ENCODE assay signal across 8 cellular contexts in genomic region chr12:109461049-109461845, GRCh38. TPM values are rescaled to one million over a fixed set of nuclear protein-coding genes. Genes with fewer than 3 reads are reported as not detected.
DNase-seq lines count a peak whose midpoint lies in the region; ATAC-seq and TF ChIP-seq lines count a peak whose summit lies in the region.

No MANE protein-coding gene starts in this region.

- H3K9me3 ChIP-seq in iPS-20b (ENCODE audit: insufficient read depth, low read depth, low read length), result no peaks in the 10 kb centered on the region

- CTCF ChIA-PET in activated naive CD4-positive, alpha-beta T cell treated with anti-CD3 and anti-CD28 coated beads, Interleukin-2, amount 10 ng/mL, durations not matched to agents 7 days and 5 days (lab: Charles Lee), result interaction anchor here (0.8 to 1.9 kb wide), 3 partner anchors 28 to 33 kb away, joined by 3 to 10 read pairs (median 8); no protein-coding TSS in a partner anchor
- CTCF ChIA-PET in WTC11 (lab: Charles Lee), result interaction anchor here (0.6 to 5.2 kb wide), 5 partner anchors 13 to 375 kb away, joined by 3 to 52 read pairs (median 4); partner anchors contain the start of gene KCTD10

- no peaks in the 10 kb centered on the region for H3K27me3 ChIP-seq in iPS-20b (ENCODE audit: insufficient read depth, low read length)

- no peak for ATAC-seq in WTC11
- peak; percentile 67 to 69 for ATAC-seq in stimulated activated naive B cell treated with anti-CD40 and anti-IgM and Interleukin-4, amounts not matched to agents 10 μg/mL and 1 μg/mL and 100 μg/mL, for 72 hours (replicated peaks)
- no peak for ATAC-seq in GM18520 (IDR thresholded peaks at IDR 0.05; ENCODE audit: unreplicated experiment)
- no peak for ATAC-seq in GM21825 (IDR thresholded peaks at IDR 0.05; ENCODE audit: unreplicated experiment)

- H3K36me3 Mint-ChIP-seq in activated naive CD4-positive, alpha-beta T cell treated with anti-CD3 and anti-CD28 coated beads, Interleukin-2, amount 10 ng/mL, durations not matched to agents 7 days and 5 days, result peaks cover 22% of the 10 kb centered on the region
- peaks cover 34% of the 10 kb centered on the region for H3K36me3 Mint-ChIP-seq in WTC11
- H3K36me3 Mint-ChIP-seq in stimulated activated naive B cell treated with anti-CD40 and anti-IgM and Interleukin-4, amounts not matched to agents 10 μg/mL and 1 μg/mL and 100 μg/mL, for 72 hours, result peaks cover 54 to 59% of the 10 kb centered on the region in 2 donors

- H3K4me1 Mint-ChIP-seq in activated naive CD4-positive, alpha-beta T cell treated with anti-CD3 and anti-CD28 coated beads, Interleukin-2, amount 10 ng/mL, durations not matched to agents 7 days and 5 days, result peaks cover 43% of the 10 kb centered on the region
- peaks cover 94% of the 10 kb centered on the region for H3K4me1 Mint-ChIP-seq in WTC11
- peaks cover 28 to 56% of the 10 kb centered on the region in 2 donors for H3K4me1 Mint-ChIP-seq in stimulated activated naive B cell treated with anti-CD40 and anti-IgM and Interleukin-4, amounts not matched to agents 10 μg/mL and 1 μg/mL and 100 μg/mL, for 72 hours

- peaks cover 73% of the 10 kb centered on the region for H3K4me1 ChIP-seq in iPS-20b (ENCODE audit: insufficient read depth, low read length)

- H3K36me3 ChIP-seq in iPS-20b (ENCODE audit: insufficient read depth, low read depth, low read length), result peaks cover 46% of the 10 kb centered on the region

- peak overlapping the region; percentile 26; the same call in 1 of the 2 replicates for H3K4me3 ChIP-seq in iPS-20b (ENCODE audit: low read length)

- H3K27ac ChIP-seq in iPS-20b (ENCODE audit: low read length), result peak overlapping the region; percentile 78

- peak overlapping the region; percentile 44 for H3K27ac Mint-ChIP-seq in activated naive CD4-positive, alpha-beta T cell treated with anti-CD3 and anti-CD28 coated beads, Interleukin-2, amount 10 ng/mL, durations not matched to agents 7 days and 5 days
- peak overlapping the region; percentile 99 for H3K27ac Mint-ChIP-seq in WTC11
- H3K27ac Mint-ChIP-seq in stimulated activated naive B cell treated with anti-CD40 and anti-IgM and Interleukin-4, amounts not matched to agents 10 μg/mL and 1 μg/mL and 100 μg/mL, for 72 hours, result peak overlapping the region; percentile 82

- no peak for DNase-seq in activated naive CD4-positive, alpha-beta T cell treated with anti-CD3 and anti-CD28 coated beads, Interleukin-2, amount 10 ng/mL, durations not matched to agents 7 days and 5 days
- DNase-seq in activated naive CD4-positive, alpha-beta T cell treated with anti-CD3 and anti-CD28 coated beads, Interleukin-2, amount 50 U/mL, for 16 hours, result no peak
- DNase-seq in WTC11 (ENCODE audit: low spot score) (no peak), NCI-H2171 (lab: John Stamatoyannopoulos, UW) (no peak)
- DNase-seq in stimulated activated naive B cell treated with anti-CD40 and anti-IgM and Interleukin-4, amounts not matched to agents 10 μg/mL and 1 μg/mL and 100 μg/mL, for 72 hours, result no peak

- POLR2A ChIA-PET in WTC11 (lab: Charles Lee), result interaction anchor here (0.6 to 1.2 kb wide), 2 partner anchors 28 to 216 kb away, joined by 3 read pairs; no protein-coding TSS in a partner anchor

- peak overlapping the region; percentile 75 for H3K9ac ChIP-seq in iPS-20b (ENCODE audit: low read depth, low read length)

- H3K9me3 Mint-ChIP-seq in activated naive CD4-positive, alpha-beta T cell treated with anti-CD3 and anti-CD28 coated beads, Interleukin-2, amount 10 ng/mL, durations not matched to agents 7 days and 5 days, result no peaks in the 10 kb centered on the region
- H3K9me3 Mint-ChIP-seq in WTC11, result no peaks in the 10 kb centered on the region
- H3K9me3 Mint-ChIP-seq in stimulated activated naive B cell treated with anti-CD40 and anti-IgM and Interleukin-4, amounts not matched to agents 10 μg/mL and 1 μg/mL and 100 μg/mL, for 72 hours, result no peaks in the 10 kb centered on the region

- no peak overlapping the region for H3K4me3 Mint-ChIP-seq in activated naive CD4-positive, alpha-beta T cell treated with anti-CD3 and anti-CD28 coated beads, Interleukin-2, amount 10 ng/mL, durations not matched to agents 7 days and 5 days
- no peak overlapping the region for H3K4me3 Mint-ChIP-seq in WTC11
- H3K4me3 Mint-ChIP-seq in stimulated activated naive B cell treated with anti-CD40 and anti-IgM and Interleukin-4, amounts not matched to agents 10 μg/mL and 1 μg/mL and 100 μg/mL, for 72 hours, result peak overlapping the region in 1 of 2 donors; percentile 14

- TF ChIP-seq CTCF in WTC11 (IDR thresholded peaks at IDR 0.05), result no peak

- H3K27me3 Mint-ChIP-seq in activated naive CD4-positive, alpha-beta T cell treated with anti-CD3 and anti-CD28 coated beads, Interleukin-2, amount 10 ng/mL, durations not matched to agents 7 days and 5 days, result no peaks in the 10 kb centered on the region
- no peaks in the 10 kb centered on the region for H3K27me3 Mint-ChIP-seq in WTC11 (ENCODE audit: low read depth)
- no peaks in the 10 kb centered on the region for H3K27me3 Mint-ChIP-seq in stimulated activated naive B cell treated with anti-CD40 and anti-IgM and Interleukin-4, amounts not matched to agents 10 μg/mL and 1 μg/mL and 100 μg/mL, for 72 hours

TF ChIP-seq in WTC11, 78 proteins besides CTCF, POLR2A, EP300 and RAD21 (continues in another document):
- TF ChIP-seq, protein P1, sequence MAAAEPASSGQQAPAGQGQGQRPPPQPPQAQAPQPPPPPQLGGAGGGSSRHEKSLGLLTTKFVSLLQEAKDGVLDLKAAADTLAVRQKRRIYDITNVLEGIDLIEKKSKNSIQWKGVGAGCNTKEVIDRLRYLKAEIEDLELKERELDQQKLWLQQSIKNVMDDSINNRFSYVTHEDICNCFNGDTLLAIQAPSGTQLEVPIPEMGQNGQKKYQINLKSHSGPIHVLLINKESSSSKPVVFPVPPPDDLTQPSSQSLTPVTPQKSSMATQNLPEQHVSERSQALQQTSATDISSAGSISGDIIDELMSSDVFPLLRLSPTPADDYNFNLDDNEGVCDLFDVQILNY (CRISPR knock-in tag; IDR thresholded peaks at IDR 0.05), result no peak
- TF ChIP-seq ZNF532 (CRISPR knock-in tag; IDR thresholded peaks at IDR 0.05; ENCODE audit: borderline replicate concordance), result no peak
- TF ChIP-seq, protein P2, sequence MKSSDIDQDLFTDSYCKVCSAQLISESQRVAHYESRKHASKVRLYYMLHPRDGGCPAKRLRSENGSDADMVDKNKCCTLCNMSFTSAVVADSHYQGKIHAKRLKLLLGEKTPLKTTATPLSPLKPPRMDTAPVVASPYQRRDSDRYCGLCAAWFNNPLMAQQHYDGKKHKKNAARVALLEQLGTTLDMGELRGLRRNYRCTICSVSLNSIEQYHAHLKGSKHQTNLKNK (CRISPR knock-in tag; IDR thresholded peaks at IDR 0.05), result no peak
- TF ChIP-seq, protein P3, sequence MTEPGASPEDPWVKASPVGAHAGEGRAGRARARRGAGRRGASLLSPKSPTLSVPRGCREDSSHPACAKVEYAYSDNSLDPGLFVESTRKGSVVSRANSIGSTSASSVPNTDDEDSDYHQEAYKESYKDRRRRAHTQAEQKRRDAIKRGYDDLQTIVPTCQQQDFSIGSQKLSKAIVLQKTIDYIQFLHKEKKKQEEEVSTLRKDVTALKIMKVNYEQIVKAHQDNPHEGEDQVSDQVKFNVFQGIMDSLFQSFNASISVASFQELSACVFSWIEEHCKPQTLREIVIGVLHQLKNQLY (CRISPR knock-in tag; IDR thresholded peaks at IDR 0.05), result no peak
- no peak for TF ChIP-seq IRF1 (CRISPR knock-in tag; IDR thresholded peaks at IDR 0.05)
- TF ChIP-seq, protein P4, sequence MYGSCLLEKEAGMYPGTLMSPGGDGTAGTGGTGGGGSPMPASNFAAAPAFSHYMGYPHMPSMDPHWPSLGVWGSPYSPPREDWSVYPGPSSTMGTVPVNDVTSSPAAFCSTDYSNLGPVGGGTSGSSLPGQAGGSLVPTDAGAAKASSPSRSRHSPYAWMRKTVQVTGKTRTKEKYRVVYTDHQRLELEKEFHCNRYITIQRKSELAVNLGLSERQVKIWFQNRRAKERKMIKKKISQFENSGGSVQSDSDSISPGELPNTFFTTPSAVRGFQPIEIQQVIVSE (CRISPR knock-in tag; IDR thresholded peaks at IDR 0.05; ENCODE audit: borderline replicate concordance), result no peak
- no peak for TF ChIP-seq SMAD4 (CRISPR knock-in tag; IDR thresholded peaks at IDR 0.05)

RNA-seq across cellular contexts. Expression of gene KCTD10, which starts 15.9 kb away (rescaled TPM):
- 35.1 to 44.7 TPM (median 37.6 TPM) in 3 replicates for total RNA-seq in WTC11 (2021)

RNA-seq across cellular contexts. Expression of gene UBE3B, which starts 16.2 kb away (rescaled TPM):
- 28.9 to 32.2 TPM (median 29.3 TPM) in 3 replicates for total RNA-seq in WTC11 (2021)

Comparison
In these comparisons a context has a peak if more than half of its experiments do, and no peak if none do; other contexts are left out.
1. H3K27ac Mint-ChIP-seq: peak in every context shown above with its lines; median percentile 99 in WTC11; 82 in stimulated activated naive B cell treated with anti-CD40 and anti-IgM and Interleukin-4, amounts not matched to agents 10 μg/mL and 1 μg/mL and 100 μg/mL, for 72 hours; 44 in activated naive CD4-positive, alpha-beta T cell treated with anti-CD3 and anti-CD28 coated beads, Interleukin-2, amount 10 ng/mL, durations not matched to agents 7 days and 5 days.
2. ATAC-seq: peak in stimulated activated naive B cell treated with anti-CD40 and anti-IgM and Interleukin-4, amounts not matched to agents 10 μg/mL and 1 μg/mL and 100 μg/mL, for 72 hours (2 of 2); none in WTC11 (single experiment), GM18520 (single experiment) and GM21825 (single experiment).